8 cellular contexts compared by ENCODE assay signal in genomic region chr6:26054937-26055669, GRCh38. TPM values are rescaled to one million over a fixed set of nuclear protein-coding genes. Genes with fewer than 3 reads are reported as not detected.
DNase-seq lines count a peak whose midpoint lies in the region; ATAC-seq and TF ChIP-seq lines count a peak whose summit lies in the region.

No MANE protein-coding gene starts in this region.

- under 1% methylated on average over 28 of the region's 28 CpGs for WGBS in right lobe of liver (ENCODE audit: insufficient coverage, low coverage, low lambda C conversion rate, missing lambda C conversion rate)

- no peaks in the 10 kb centered on the region for H3K36me3 ChIP-seq in BLaER1 treated with 17β-estradiol and CSF1 and Interleukin-3, amounts not matched to agents 10 nM and 100 nM
- no peaks in the 10 kb centered on the region for H3K36me3 ChIP-seq in right lobe of liver

- H3K4me3 ChIP-seq in BLaER1 treated with 17β-estradiol and CSF1 and Interleukin-3, amounts not matched to agents 10 nM and 100 nM: peak overlapping the region; percentile 60 to 82 (median 73)
- H3K4me3 ChIP-seq in dorsolateral prefrontal cortex: peak overlapping the region; percentile 55 to 99 (median 81)
- H3K4me3 ChIP-seq in right lobe of liver: peak overlapping the region; percentile 56 to 73 (median 70)

- TF ChIP-seq POLR2A in right lobe of liver (IDR thresholded peaks at IDR 0.05): peak; percentile 58

- peaks cover 0 to 8% (median 0%) of the 10 kb centered on the region in 11 experiments; a peak in 6 of 22 replicates for H4K20me1 ChIP-seq in BLaER1 treated with 17β-estradiol and CSF1 and Interleukin-3, amounts not matched to agents 10 nM and 100 nM

- TF ChIP-seq CTCF in dorsolateral prefrontal cortex (IDR thresholded peaks at IDR 0.05 in 54 of 56, conservative IDR thresholded peaks at IDR 0.05 in 2 of 56; ENCODE audit: low read depth in 1 of 56, partially characterized antibody in 56 of 56): peak in 40 of 56 donors; percentile 6 to 56 (median 35)
- TF ChIP-seq CTCF in right lobe of liver (IDR thresholded peaks at IDR 0.05): peak in 2 of 4 donors; percentile 30 to 40

- H3K9me3 ChIP-seq in BLaER1 treated with 17β-estradiol and CSF1 and Interleukin-3, amounts not matched to agents 10 nM and 100 nM (replicated peaks in 1 of 11): no peaks in the 10 kb centered on the region
- H3K9me3 ChIP-seq in right lobe of liver: no peaks in the 10 kb centered on the region

- peak overlapping the region; percentile 77 to 93 (median 85) for H3K4me2 ChIP-seq in BLaER1 treated with 17β-estradiol and CSF1 and Interleukin-3, amounts not matched to agents 10 nM and 100 nM

- H3K9ac ChIP-seq in BLaER1 treated with 17β-estradiol and CSF1 and Interleukin-3, amounts not matched to agents 10 nM and 100 nM: peak overlapping the region; percentile 90 to 98 (median 96)

- peak; percentile 89 for DNase-seq in NCI-H526 treated with DMSO at 0.1 percent for 48 hours (lab: John Stamatoyannopoulos, UW)
- DNase-seq in activated CD4-positive, alpha-beta T cell treated with anti-CD3 and anti-CD28 coated beads, Interleukin-2, amount 50 U/mL, for 24 hours (ENCODE audit: low read depth in 1 of 2, low spot score in 1 of 2): peak; percentile 46 to 81
- peak; percentile 65 to 96 (median 88) for DNase-seq in dorsolateral prefrontal cortex
- DNase-seq in right lobe of liver: peak; percentile 77 to 92 (median 86)
- DNase-seq in stimulated activated CD4-positive, alpha-beta T cell treated with anti-CD3 and anti-CD28 coated beads, Interleukin-4, amount 100 ng/mL, for 4 hours: peak; percentile 62 to 74

- peak overlapping the region; percentile 89 to 100 (median 98) for H3K27ac ChIP-seq in BLaER1 treated with 17β-estradiol and CSF1 and Interleukin-3, amounts not matched to agents 10 nM and 100 nM
- peak overlapping the region; percentile 10 to 98 (median 91) for H3K27ac ChIP-seq in dorsolateral prefrontal cortex
- H3K27ac ChIP-seq in right lobe of liver: peak overlapping the region; percentile 85 to 94 (median 91)

- H3K4me1 ChIP-seq in BLaER1 treated with 17β-estradiol and CSF1 and Interleukin-3, amounts not matched to agents 10 nM and 100 nM: peaks cover 15 to 45% (median 32%) of the 10 kb centered on the region in 10 experiments
- no peaks in the 10 kb centered on the region for H3K4me1 ChIP-seq in right lobe of liver

- no peaks in the 10 kb centered on the region for H3K27me3 ChIP-seq in BLaER1 treated with 17β-estradiol and CSF1 and Interleukin-3, amounts not matched to agents 10 nM and 100 nM
- H3K27me3 ChIP-seq in dorsolateral prefrontal cortex (no peaks in the 10 kb centered on the region), right lobe of liver (no peaks in the 10 kb centered on the region)

- peak; percentile 37 for ATAC-seq in GM19324 (IDR thresholded peaks at IDR 0.05; ENCODE audit: low FRiP score, unreplicated experiment)
- peak; percentile 42 for ATAC-seq in HG03457 (IDR thresholded peaks at IDR 0.05; ENCODE audit: unreplicated experiment)
- ATAC-seq in right lobe of liver: peak; percentile 78 to 89 (median 81)

- intact Hi-C loops in dorsolateral prefrontal cortex (cut with DNase I) (loop anchor here in 1 of 2 donors (10.0 kb wide), 1 partner anchor 140 kb away; a partner anchor contains a TSS), right lobe of liver (cut with DNase I) (no loop called here)

RNA-seq across cellular contexts. Expression of gene HFE, which starts 32.1 kb away (rescaled TPM):
- 1 to 10 TPM in 117 of 120 experiments, under 1 TPM in 3; 0.71 to 8.5 (median 2.6) TPM for total RNA-seq in dorsolateral prefrontal cortex
- 10 to 100 TPM in 5 of 6 experiments, 1 to 10 TPM in 1; 8.9 to 20.7 (median 15.8) TPM for total RNA-seq in right lobe of liver

Comparison
In these comparisons a context has a peak if more than half of its experiments do, and no peak if none do; other contexts are left out.
1. Peak in every context shown above with its lines: DNase-seq, ATAC-seq, H3K4me3 ChIP-seq and H3K27ac ChIP-seq.